1 cellular context compared by ENCODE assay signal in the genomic region with DNA sequence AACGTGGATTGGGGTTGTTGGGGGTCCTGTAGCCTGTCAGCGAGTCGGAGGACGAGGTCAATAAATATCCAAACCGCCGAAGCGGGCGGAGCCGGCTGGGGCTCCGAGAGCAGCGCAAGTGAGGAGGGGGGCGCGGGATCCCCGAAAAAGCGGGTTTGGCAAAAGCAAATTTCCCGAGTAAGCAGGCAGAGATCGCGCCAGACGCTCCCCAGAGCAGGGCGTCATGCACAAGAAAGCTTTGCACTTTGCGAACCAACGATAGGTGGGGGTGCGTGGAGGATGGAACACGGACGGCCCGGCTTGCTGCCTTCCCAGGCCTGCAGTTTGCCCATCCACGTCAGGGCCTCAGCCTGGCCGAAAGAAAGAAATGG.
TF ChIP-seq lines count a peak whose summit lies in the region.

No MANE protein-coding gene starts in this region.

TF ChIP-seq in K562, 482 proteins besides CTCF, POLR2A, EP300 and RAD21 (continues in another document):
- TF ChIP-seq MTA1 (IDR thresholded peaks at IDR 0.05; ENCODE audit: borderline replicate concordance) (no peak), ZC3H11A (IDR thresholded peaks at IDR 0.05; ENCODE audit: low read depth, low read length) (no peak), ZKSCAN3 (CRISPR knock-in tag; IDR thresholded peaks at IDR 0.05) (no peak), TFAM (CRISPR knock-in tag; conservative IDR thresholded peaks at IDR 0.05) (no peak), TCF7L2 (IDR thresholded peaks at IDR 0.05; ENCODE audit: low read depth, low read length) (no peak), POLR2AphosphoS5 (IDR thresholded peaks at IDR 0.05; ENCODE audit: control insufficient read depth, insufficient read depth, low read depth, low read length) (no peak), ZNF232 (CRISPR knock-in tag; IDR thresholded peaks at IDR 0.05) (no peak), NCOR1 (IDR thresholded peaks at IDR 0.05) (no peak), ZC3H4 (CRISPR knock-in tag; IDR thresholded peaks at IDR 0.05; ENCODE audit: borderline replicate concordance) (peak; percentile 60; the same call in 1 of the 2 replicates), ZNF57 (CRISPR knock-in tag; IDR thresholded peaks at IDR 0.05) (peak; percentile 10; the same call in 1 of the 2 replicates), CHCHD3 (CRISPR knock-in tag; IDR thresholded peaks at IDR 0.05) (no peak), TGIF2 (CRISPR knock-in tag; IDR thresholded peaks at IDR 0.05) (no peak), TAF15 (IDR thresholded peaks at IDR 0.05; ENCODE audit: low read depth, low read length) (no peak), SETDB1 (IDR thresholded peaks at IDR 0.05; ENCODE audit: low read length) (no peak), MAFG (tag; conservative IDR thresholded peaks at IDR 0.05) (no peak), BRD9 (IDR thresholded peaks at IDR 0.05; ENCODE audit: low read depth, partially characterized antibody) (no peak), PTBP1 (IDR thresholded peaks at IDR 0.05; ENCODE audit: low read depth, low read length) (no peak), FOXP1 (CRISPR knock-in tag; IDR thresholded peaks at IDR 0.05) (no peak), MCM7 (IDR thresholded peaks at IDR 0.05) (no peak), NR3C1 (CRISPR knock-in tag; IDR thresholded peaks at IDR 0.05) (0 out of 2 replicates have a peak, but pooled peaks have one; percentile 24), SRF (CRISPR knock-in tag; IDR thresholded peaks at IDR 0.05) (no peak), TEAD4 (IDR thresholded peaks at IDR 0.05; ENCODE audit: low read length) (no peak), TEAD4 (CRISPR knock-in tag; IDR thresholded peaks at IDR 0.05; ENCODE audit: borderline replicate concordance) (no peak), SIN3B (IDR thresholded peaks at IDR 0.05; ENCODE audit: low read depth) (no peak), KLF13 (tag; IDR thresholded peaks at IDR 0.05; ENCODE audit: borderline replicate concordance, low read depth) (no peak), TSC22D4 (tag; IDR thresholded peaks at IDR 0.05) (no peak), NFIX (CRISPR knock-in tag; IDR thresholded peaks at IDR 0.05; ENCODE audit: low read depth) (no peak), SRSF1 (IDR thresholded peaks at IDR 0.05; ENCODE audit: low read depth, low read length) (no peak), BRD4 (IDR thresholded peaks at IDR 0.05) (no peak), EWSR1 (IDR thresholded peaks at IDR 0.05; ENCODE audit: borderline replicate concordance, low read depth, partially characterized antibody) (no peak), EZH2 (IDR thresholded peaks at IDR 0.05; ENCODE audit: borderline replicate concordance, low read depth, low read length) (no peak), DNMT1 (IDR thresholded peaks at IDR 0.05) (no peak)
- TF ChIP-seq, protein P1, sequence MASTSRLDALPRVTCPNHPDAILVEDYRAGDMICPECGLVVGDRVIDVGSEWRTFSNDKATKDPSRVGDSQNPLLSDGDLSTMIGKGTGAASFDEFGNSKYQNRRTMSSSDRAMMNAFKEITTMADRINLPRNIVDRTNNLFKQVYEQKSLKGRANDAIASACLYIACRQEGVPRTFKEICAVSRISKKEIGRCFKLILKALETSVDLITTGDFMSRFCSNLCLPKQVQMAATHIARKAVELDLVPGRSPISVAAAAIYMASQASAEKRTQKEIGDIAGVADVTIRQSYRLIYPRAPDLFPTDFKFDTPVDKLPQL (IDR thresholded peaks at IDR 0.05; ENCODE audit: extremely low read depth, insufficient read length) = no peak
- TF ChIP-seq, protein P2, sequence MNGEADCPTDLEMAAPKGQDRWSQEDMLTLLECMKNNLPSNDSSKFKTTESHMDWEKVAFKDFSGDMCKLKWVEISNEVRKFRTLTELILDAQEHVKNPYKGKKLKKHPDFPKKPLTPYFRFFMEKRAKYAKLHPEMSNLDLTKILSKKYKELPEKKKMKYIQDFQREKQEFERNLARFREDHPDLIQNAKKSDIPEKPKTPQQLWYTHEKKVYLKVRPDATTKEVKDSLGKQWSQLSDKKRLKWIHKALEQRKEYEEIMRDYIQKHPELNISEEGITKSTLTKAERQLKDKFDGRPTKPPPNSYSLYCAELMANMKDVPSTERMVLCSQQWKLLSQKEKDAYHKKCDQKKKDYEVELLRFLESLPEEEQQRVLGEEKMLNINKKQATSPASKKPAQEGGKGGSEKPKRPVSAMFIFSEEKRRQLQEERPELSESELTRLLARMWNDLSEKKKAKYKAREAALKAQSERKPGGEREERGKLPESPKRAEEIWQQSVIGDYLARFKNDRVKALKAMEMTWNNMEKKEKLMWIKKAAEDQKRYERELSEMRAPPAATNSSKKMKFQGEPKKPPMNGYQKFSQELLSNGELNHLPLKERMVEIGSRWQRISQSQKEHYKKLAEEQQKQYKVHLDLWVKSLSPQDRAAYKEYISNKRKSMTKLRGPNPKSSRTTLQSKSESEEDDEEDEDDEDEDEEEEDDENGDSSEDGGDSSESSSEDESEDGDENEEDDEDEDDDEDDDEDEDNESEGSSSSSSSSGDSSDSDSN (IDR thresholded peaks at IDR 0.05; ENCODE audit: borderline replicate concordance in 1 of 2, low read depth in 2 of 2, low read length in 2 of 2) = no peak
- TF ChIP-seq, protein P3, sequence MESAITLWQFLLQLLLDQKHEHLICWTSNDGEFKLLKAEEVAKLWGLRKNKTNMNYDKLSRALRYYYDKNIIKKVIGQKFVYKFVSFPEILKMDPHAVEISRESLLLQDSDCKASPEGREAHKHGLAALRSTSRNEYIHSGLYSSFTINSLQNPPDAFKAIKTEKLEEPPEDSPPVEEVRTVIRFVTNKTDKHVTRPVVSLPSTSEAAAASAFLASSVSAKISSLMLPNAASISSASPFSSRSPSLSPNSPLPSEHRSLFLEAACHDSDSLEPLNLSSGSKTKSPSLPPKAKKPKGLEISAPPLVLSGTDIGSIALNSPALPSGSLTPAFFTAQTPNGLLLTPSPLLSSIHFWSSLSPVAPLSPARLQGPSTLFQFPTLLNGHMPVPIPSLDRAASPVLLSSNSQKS (CRISPR knock-in tag; IDR thresholded peaks at IDR 0.05) = no peak
- TF ChIP-seq, protein P4, sequence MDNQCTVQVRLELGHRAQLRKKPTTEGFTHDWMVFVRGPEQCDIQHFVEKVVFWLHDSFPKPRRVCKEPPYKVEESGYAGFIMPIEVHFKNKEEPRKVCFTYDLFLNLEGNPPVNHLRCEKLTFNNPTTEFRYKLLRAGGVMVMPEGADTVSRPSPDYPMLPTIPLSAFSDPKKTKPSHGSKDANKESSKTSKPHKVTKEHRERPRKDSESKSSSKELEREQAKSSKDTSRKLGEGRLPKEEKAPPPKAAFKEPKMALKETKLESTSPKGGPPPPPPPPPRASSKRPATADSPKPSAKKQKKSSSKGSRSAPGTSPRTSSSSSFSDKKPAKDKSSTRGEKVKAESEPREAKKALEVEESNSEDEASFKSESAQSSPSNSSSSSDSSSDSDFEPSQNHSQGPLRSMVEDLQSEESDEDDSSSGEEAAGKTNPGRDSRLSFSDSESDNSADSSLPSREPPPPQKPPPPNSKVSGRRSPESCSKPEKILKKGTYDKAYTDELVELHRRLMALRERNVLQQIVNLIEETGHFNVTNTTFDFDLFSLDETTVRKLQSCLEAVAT (IDR thresholded peaks at IDR 0.05) = no peak
- TF ChIP-seq, protein P5, sequence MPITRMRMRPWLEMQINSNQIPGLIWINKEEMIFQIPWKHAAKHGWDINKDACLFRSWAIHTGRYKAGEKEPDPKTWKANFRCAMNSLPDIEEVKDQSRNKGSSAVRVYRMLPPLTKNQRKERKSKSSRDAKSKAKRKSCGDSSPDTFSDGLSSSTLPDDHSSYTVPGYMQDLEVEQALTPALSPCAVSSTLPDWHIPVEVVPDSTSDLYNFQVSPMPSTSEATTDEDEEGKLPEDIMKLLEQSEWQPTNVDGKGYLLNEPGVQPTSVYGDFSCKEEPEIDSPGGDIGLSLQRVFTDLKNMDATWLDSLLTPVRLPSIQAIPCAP (CRISPR knock-in tag; IDR thresholded peaks at IDR 0.05; ENCODE audit: borderline replicate concordance) = no peak
- TF ChIP-seq, protein P6, sequence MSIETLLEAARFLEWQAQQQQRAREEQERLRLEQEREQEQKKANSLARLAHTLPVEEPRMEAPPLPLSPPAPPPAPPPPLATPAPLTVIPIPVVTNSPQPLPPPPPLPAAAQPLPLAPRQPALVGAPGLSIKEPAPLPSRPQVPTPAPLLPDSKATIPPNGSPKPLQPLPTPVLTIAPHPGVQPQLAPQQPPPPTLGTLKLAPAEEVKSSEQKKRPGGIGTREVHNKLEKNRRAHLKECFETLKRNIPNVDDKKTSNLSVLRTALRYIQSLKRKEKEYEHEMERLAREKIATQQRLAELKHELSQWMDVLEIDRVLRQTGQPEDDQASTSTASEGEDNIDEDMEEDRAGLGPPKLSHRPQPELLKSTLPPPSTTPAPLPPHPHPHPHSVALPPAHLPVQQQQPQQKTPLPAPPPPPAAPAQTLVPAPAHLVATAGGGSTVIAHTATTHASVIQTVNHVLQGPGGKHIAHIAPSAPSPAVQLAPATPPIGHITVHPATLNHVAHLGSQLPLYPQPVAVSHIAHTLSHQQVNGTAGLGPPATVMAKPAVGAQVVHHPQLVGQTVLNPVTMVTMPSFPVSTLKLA (conservative IDR thresholded peaks at IDR 0.05) = no peak
- TF ChIP-seq, protein P7, sequence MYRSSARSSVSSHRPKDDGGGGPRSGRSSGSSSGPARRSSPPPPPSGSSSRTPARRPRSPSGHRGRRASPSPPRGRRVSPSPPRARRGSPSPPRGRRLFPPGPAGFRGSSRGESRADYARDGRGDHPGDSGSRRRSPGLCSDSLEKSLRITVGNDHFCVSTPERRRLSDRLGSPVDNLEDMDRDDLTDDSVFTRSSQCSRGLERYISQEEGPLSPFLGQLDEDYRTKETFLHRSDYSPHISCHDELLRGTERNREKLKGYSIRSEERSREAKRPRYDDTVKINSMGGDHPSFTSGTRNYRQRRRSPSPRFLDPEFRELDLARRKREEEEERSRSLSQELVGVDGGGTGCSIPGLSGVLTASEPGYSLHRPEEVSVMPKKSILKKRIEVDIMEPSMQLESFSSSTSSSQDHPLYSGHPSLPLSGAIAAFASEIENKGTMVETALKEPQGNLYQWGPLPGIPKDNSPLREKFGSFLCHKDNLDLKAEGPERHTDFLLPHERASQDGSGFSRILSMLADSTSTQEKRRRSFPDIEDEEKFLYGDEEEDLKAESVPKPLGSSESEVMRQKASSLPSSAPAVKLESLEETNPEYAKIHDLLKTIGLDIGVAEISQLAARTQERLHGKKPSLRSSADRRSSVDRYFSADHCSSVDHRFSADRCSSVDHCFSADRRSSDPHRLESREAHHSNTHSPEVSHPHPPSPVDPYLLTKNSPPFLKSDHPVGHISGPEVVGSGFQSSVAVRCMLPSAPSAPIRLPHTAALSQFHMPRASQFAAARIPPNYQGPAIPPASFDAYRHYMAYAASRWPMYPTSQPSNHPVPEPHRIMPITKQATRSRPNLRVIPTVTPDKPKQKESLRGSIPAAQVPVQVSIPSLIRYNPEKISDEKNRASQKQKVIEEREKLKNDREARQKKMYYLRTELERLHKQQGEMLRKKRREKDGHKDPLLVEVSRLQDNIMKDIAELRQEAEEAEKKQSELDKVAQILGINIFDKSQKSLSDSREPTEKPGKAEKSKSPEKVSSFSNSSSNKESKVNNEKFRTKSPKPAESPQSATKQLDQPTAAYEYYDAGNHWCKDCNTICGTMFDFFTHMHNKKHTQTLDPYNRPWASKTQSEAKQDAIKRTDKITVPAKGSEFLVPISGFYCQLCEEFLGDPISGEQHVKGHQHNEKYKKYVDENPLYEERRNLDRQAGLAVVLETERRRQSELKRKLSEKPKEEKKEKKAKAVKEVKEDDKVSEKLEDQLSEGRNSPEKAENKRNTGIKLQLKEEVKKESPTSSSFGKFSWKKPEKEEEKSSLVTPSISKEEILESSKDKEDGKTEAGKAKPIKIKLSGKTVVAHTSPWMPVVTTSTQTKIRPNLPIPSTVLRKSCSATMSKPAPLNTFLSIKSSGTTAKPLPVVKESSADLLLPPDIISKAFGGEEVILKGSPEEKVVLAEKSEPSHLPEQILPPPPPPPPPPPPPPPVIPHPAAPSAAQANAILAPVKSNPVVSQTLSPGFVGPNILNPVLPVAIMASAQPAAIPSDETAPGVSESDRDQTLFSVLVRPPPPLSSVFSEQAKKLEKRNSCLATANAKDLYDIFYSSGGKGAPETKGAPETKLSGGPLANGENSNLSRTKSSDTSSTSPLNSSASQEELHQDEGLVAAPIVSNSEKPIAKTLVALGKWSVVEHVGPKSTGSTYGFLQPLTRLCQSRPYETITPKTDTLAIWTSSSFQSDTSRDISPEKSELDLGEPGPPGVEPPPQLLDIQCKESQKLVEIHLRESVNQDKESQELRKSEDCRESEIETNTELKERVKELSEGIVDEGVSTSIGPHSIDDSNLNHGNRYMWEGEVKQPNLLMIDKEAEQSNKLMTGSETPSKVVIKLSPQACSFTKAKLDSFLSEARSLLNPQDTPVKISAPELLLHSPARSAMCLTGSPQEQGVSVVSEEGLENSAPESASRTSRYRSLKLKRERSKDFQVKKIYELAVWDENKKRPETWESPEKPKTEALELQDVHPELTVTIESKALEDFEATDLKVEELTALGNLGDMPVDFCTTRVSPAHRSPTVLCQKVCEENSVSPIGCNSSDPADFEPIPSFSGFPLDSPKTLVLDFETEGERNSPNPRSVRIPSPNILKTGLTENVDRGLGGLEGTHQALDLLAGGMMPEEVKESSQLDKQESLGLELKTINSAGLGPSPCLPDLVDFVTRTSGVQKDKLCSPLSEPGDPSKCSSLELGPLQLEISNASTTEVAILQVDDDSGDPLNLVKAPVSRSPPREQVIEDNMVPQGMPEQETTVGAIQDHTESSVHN (IDR thresholded peaks at IDR 0.05; ENCODE audit: borderline replicate concordance in 1 of 2, low read depth in 1 of 2) = no peak
- TF ChIP-seq, protein P8, sequence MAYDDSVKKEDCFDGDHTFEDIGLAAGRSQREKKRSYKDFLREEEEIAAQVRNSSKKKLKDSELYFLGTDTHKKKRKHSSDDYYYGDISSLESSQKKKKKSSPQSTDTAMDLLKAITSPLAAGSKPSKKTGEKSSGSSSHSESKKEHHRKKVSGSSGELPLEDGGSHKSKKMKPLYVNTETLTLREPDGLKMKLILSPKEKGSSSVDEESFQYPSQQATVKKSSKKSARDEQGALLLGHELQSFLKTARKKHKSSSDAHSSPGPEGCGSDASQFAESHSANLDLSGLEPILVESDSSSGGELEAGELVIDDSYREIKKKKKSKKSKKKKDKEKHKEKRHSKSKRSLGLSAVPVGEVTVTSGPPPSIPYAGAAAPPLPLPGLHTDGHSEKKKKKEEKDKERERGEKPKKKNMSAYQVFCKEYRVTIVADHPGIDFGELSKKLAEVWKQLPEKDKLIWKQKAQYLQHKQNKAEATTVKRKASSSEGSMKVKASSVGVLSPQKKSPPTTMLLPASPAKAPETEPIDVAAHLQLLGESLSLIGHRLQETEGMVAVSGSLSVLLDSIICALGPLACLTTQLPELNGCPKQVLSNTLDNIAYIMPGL (CRISPR knock-in tag; IDR thresholded peaks at IDR 0.05) = no peak
- TF ChIP-seq, protein P9, sequence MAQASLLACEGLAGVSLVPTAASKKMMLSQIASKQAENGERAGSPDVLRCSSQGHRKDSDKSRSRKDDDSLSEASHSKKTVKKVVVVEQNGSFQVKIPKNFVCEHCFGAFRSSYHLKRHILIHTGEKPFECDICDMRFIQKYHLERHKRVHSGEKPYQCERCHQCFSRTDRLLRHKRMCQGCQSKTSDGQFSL (CRISPR knock-in tag; IDR thresholded peaks at IDR 0.05) = no peak
- TF ChIP-seq, protein P9 (tag; IDR thresholded peaks at IDR 0.05) = peak in 1 of 2 experiments; percentile 55; a peak in 1 of 4 replicates
